Comparison of ENCODE assay signal across 18 cellular contexts in genomic region chr3:38274864-38275649, GRCh38. TPM values are rescaled to one million over a fixed set of nuclear protein-coding genes. Genes with fewer than 3 reads are reported as not detected.
DNase-seq lines count a peak whose midpoint lies in the region; ATAC-seq and TF ChIP-seq lines count a peak whose summit lies in the region.
"Had no signal": no experiment of that assay in that cellular context is flagged by ENCODE, and none has a peak within 500 bp of the region (broad histone marks: within the 10 kb centered on the region; RNA-seq: fewer than 3 reads in every experiment).

No MANE protein-coding gene starts in this region.

- H3K4me3 Mint-ChIP-seq in nephron progenitor cell = no peak overlapping the region
- H3K4me3 Mint-ChIP-seq in stimulated activated effector memory CD8-positive, alpha-beta T cell treated with anti-CD3 and anti-CD28 coated beads, Interleukin-12 subunit alpha, Interleukin-12 subunit beta, amount 100 ng/mL, for 72 hours = no peak overlapping the region
- H3K4me3 Mint-ChIP-seq: CD4-positive, alpha-beta T cell had no signal

- H2AFZ ChIP-seq in DND-41 (ENCODE audit: low read depth, low read length) = no peak overlapping the region
- H2AFZ ChIP-seq: GM23248 had no signal

- DNase-seq in DND-41 = no peak
- peak in 6 of 7 donors; percentile 28 to 67 (median 49) for DNase-seq in adrenal gland
- DNase-seq in nephron progenitor cell = no peak
- no peak for DNase-seq in stimulated activated effector memory CD8-positive, alpha-beta T cell treated with anti-CD3 and anti-CD28 coated beads, Interleukin-12 subunit alpha, Interleukin-12 subunit beta, amount 100 ng/mL, for 72 hours (ENCODE audit: low spot score in 2 of 2)
- no peak for DNase-seq in activated CD4-positive, alpha-beta T cell treated with anti-CD3 and anti-CD28 coated beads, Interleukin-2, amount 50 U/mL, for 4 hours
- DNase-seq in anterior cingulate cortex (lab: John Stamatoyannopoulos, UW) = no peak
- DNase-seq: BE2C; Caco-2; CD4-positive, alpha-beta T cell; GDM1; GM23248; HCEC 1CT had no signal

- H3K79me2 ChIP-seq in DND-41 (ENCODE audit: insufficient read depth, low read length) = no peaks in the 10 kb centered on the region

- no peak overlapping the region for H3K4me2 ChIP-seq in DND-41 (ENCODE audit: insufficient read depth, low read length)

- intact Hi-C loops in adrenal gland (cut with DNase I) = no loop called here

- H3K36me3 ChIP-seq in DND-41 (ENCODE audit: insufficient read depth, low read length) = no peaks in the 10 kb centered on the region
- no peaks in the 10 kb centered on the region for H3K36me3 ChIP-seq in adrenal gland (replicated peaks in 1 of 2)
- H3K36me3 ChIP-seq: BE2C had no signal

- H3K4me1 ChIP-seq in DND-41 (ENCODE audit: insufficient read depth, low read length) = no peaks in the 10 kb centered on the region
- H3K4me1 ChIP-seq in adrenal gland (replicated peaks in 1 of 2) = no peaks in the 10 kb centered on the region
- H3K4me1 ChIP-seq: BE2C, Caco-2 had no signal

- H4K20me1 ChIP-seq in DND-41 (ENCODE audit: insufficient read depth, low read length) = no peaks in the 10 kb centered on the region

- H3K9ac ChIP-seq in DND-41 (ENCODE audit: low read depth, low read length) = no peak overlapping the region
- H3K9ac ChIP-seq: GM23248 had no signal

- ATAC-seq in DND-41 (ENCODE audit: insufficient read depth, low read depth) (0 out of 3 replicates have a peak, but pooled peaks have one; percentile 17), GM18502 (IDR thresholded peaks at IDR 0.05; ENCODE audit: poor library complexity, unreplicated experiment) (no peak)
- no peak for ATAC-seq in stimulated activated effector memory CD8-positive, alpha-beta T cell treated with anti-CD3 and anti-CD28 coated beads, Interleukin-12 subunit alpha, Interleukin-12 subunit beta, amount 100 ng/mL, for 72 hours

- H3K4me1 Mint-ChIP-seq in nephron progenitor cell = no peaks in the 10 kb centered on the region
- H3K4me1 Mint-ChIP-seq in stimulated activated effector memory CD8-positive, alpha-beta T cell treated with anti-CD3 and anti-CD28 coated beads, Interleukin-12 subunit alpha, Interleukin-12 subunit beta, amount 100 ng/mL, for 72 hours = no peaks in the 10 kb centered on the region

- no peak for TF ChIP-seq POLR2A in adrenal gland (IDR thresholded peaks at IDR 0.05)

- WGBS in adrenal gland, 4 donors = 79 to 96% (median 85%) methylated on average over 14 to 21 of the region's 21 CpGs

- H3K27me3 ChIP-seq in DND-41 (ENCODE audit: insufficient read depth, low read length, poor library complexity) (no peaks in the 10 kb centered on the region), adrenal gland (no peaks in the 10 kb centered on the region)
- H3K27me3 ChIP-seq: BE2C had no signal

- no peaks in the 10 kb centered on the region for H3K36me3 Mint-ChIP-seq in nephron progenitor cell (ENCODE audit: low read depth)
- H3K36me3 Mint-ChIP-seq in stimulated activated effector memory CD8-positive, alpha-beta T cell treated with anti-CD3 and anti-CD28 coated beads, Interleukin-12 subunit alpha, Interleukin-12 subunit beta, amount 100 ng/mL, for 72 hours = no peaks in the 10 kb centered on the region

- H3K27ac ChIP-seq in DND-41 (ENCODE audit: low read length) (no peak overlapping the region), adrenal gland (no peak overlapping the region)
- H3K27ac ChIP-seq: C4-2B, GM23248 had no signal

- no peaks in the 10 kb centered on the region for H3K9me3 Mint-ChIP-seq in nephron progenitor cell
- no peaks in the 10 kb centered on the region for H3K9me3 Mint-ChIP-seq in stimulated activated effector memory CD8-positive, alpha-beta T cell treated with anti-CD3 and anti-CD28 coated beads, Interleukin-12 subunit alpha, Interleukin-12 subunit beta, amount 100 ng/mL, for 72 hours
- H3K9me3 Mint-ChIP-seq: CD4-positive, alpha-beta T cell had no signal

- no peak for TF ChIP-seq CTCF in DND-41 (IDR thresholded peaks at IDR 0.05; ENCODE audit: borderline replicate concordance, extremely low read depth, low read length, poor library complexity, severe bottlenecking)
- no peak for TF ChIP-seq CTCF in adrenal gland (IDR thresholded peaks at IDR 0.05)
- TF ChIP-seq CTCF in nephron progenitor cell (IDR thresholded peaks at IDR 0.05) = no peak

- H3K9me3 ChIP-seq in DND-41 (ENCODE audit: insufficient read depth, low read length, severe bottlenecking) (no peaks in the 10 kb centered on the region), adrenal gland (replicated peaks in 1 of 3) (no peaks in the 10 kb centered on the region)
- H3K9me3 ChIP-seq: BE2C, Caco-2 had no signal

- H3K27ac Mint-ChIP-seq in nephron progenitor cell = peak overlapping the region; percentile 15
- peak overlapping the region; percentile 73 for H3K27ac Mint-ChIP-seq in stimulated activated effector memory CD8-positive, alpha-beta T cell treated with anti-CD3 and anti-CD28 coated beads, Interleukin-12 subunit alpha, Interleukin-12 subunit beta, amount 100 ng/mL, for 72 hours
- H3K27ac Mint-ChIP-seq: CD4-positive, alpha-beta T cell had no signal

- no peak overlapping the region for H3K4me3 ChIP-seq in DND-41 (ENCODE audit: low read depth in 1 of 2, low read length in 2 of 2)
- no peak overlapping the region for H3K4me3 ChIP-seq in adrenal gland
- H3K4me3 ChIP-seq: GM23248 had no signal

- peaks cover 7% of the 10 kb centered on the region for H3K27me3 Mint-ChIP-seq in nephron progenitor cell (ENCODE audit: low read depth, poor library complexity)
- H3K27me3 Mint-ChIP-seq: CD4-positive, alpha-beta T cell had no signal

RNA-seq across cellular contexts. Expression of gene SLC22A14, which starts 7.0 kb away (rescaled TPM):
- total RNA-seq in adrenal gland = under 1 TPM in 3 of 8 donors, not detected in 5; 0.11 to 0.31 (median 0.14) TPM
- polyA plus RNA-seq in adrenal gland = under 1 TPM; 0.07 to 0.32 (median 0.10) TPM
- total RNA-seq: A172, Daoy, GM23248, H4, HT-29 had no signal

RNA-seq across cellular contexts. Expression of gene SLC22A13, which starts 9.4 kb away (rescaled TPM):
- under 1 TPM in 3 of 8 donors, not detected in 5; 0.25 to 0.42 (median 0.40) TPM for total RNA-seq in adrenal gland
- under 1 TPM in 2 of 3 donors, not detected in 1; 0.07 to 0.16 TPM for polyA plus RNA-seq in adrenal gland
- total RNA-seq: A172 had no signal
- polyA plus RNA-seq: GM23248 had no signal

Comparison
In these comparisons a context has a peak if more than half of its experiments do, and no peak if none do; other contexts are left out.
1. DNase-seq: peak in adrenal gland (6 of 7); none in DND-41 (single experiment), nephron progenitor cell (single experiment), stimulated activated effector memory CD8-positive, alpha-beta T cell treated with anti-CD3 and anti-CD28 coated beads, Interleukin-12 subunit alpha, Interleukin-12 subunit beta, amount 100 ng/mL, for 72 hours (0 of 2), activated CD4-positive, alpha-beta T cell treated with anti-CD3 and anti-CD28 coated beads, Interleukin-2, amount 50 U/mL, for 4 hours (0 of 2) and anterior cingulate cortex (0 of 58).